Comparison of ENCODE assay signal across 1 cellular context in the genomic region with DNA sequence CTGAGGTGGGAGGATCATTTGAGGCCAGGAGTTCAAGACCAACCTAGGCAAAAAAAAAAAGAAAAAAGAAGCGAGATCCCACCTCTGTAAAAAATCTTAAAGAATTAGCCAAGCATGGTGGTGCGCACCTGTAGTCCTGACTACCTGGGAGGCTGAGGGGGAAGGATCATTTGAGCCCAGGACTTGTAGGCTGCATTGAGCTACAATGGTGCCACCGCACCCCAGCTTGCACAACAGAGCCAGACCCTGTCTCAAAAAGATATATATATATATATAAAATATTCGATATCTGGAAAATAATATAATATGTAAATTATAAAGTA.
TF ChIP-seq lines count a peak whose summit lies in the region.

No MANE protein-coding gene starts in this region.

TF ChIP-seq in GM23338, 12 proteins besides CTCF, POLR2A, EP300 and RAD21:
- TF ChIP-seq, protein P1, sequence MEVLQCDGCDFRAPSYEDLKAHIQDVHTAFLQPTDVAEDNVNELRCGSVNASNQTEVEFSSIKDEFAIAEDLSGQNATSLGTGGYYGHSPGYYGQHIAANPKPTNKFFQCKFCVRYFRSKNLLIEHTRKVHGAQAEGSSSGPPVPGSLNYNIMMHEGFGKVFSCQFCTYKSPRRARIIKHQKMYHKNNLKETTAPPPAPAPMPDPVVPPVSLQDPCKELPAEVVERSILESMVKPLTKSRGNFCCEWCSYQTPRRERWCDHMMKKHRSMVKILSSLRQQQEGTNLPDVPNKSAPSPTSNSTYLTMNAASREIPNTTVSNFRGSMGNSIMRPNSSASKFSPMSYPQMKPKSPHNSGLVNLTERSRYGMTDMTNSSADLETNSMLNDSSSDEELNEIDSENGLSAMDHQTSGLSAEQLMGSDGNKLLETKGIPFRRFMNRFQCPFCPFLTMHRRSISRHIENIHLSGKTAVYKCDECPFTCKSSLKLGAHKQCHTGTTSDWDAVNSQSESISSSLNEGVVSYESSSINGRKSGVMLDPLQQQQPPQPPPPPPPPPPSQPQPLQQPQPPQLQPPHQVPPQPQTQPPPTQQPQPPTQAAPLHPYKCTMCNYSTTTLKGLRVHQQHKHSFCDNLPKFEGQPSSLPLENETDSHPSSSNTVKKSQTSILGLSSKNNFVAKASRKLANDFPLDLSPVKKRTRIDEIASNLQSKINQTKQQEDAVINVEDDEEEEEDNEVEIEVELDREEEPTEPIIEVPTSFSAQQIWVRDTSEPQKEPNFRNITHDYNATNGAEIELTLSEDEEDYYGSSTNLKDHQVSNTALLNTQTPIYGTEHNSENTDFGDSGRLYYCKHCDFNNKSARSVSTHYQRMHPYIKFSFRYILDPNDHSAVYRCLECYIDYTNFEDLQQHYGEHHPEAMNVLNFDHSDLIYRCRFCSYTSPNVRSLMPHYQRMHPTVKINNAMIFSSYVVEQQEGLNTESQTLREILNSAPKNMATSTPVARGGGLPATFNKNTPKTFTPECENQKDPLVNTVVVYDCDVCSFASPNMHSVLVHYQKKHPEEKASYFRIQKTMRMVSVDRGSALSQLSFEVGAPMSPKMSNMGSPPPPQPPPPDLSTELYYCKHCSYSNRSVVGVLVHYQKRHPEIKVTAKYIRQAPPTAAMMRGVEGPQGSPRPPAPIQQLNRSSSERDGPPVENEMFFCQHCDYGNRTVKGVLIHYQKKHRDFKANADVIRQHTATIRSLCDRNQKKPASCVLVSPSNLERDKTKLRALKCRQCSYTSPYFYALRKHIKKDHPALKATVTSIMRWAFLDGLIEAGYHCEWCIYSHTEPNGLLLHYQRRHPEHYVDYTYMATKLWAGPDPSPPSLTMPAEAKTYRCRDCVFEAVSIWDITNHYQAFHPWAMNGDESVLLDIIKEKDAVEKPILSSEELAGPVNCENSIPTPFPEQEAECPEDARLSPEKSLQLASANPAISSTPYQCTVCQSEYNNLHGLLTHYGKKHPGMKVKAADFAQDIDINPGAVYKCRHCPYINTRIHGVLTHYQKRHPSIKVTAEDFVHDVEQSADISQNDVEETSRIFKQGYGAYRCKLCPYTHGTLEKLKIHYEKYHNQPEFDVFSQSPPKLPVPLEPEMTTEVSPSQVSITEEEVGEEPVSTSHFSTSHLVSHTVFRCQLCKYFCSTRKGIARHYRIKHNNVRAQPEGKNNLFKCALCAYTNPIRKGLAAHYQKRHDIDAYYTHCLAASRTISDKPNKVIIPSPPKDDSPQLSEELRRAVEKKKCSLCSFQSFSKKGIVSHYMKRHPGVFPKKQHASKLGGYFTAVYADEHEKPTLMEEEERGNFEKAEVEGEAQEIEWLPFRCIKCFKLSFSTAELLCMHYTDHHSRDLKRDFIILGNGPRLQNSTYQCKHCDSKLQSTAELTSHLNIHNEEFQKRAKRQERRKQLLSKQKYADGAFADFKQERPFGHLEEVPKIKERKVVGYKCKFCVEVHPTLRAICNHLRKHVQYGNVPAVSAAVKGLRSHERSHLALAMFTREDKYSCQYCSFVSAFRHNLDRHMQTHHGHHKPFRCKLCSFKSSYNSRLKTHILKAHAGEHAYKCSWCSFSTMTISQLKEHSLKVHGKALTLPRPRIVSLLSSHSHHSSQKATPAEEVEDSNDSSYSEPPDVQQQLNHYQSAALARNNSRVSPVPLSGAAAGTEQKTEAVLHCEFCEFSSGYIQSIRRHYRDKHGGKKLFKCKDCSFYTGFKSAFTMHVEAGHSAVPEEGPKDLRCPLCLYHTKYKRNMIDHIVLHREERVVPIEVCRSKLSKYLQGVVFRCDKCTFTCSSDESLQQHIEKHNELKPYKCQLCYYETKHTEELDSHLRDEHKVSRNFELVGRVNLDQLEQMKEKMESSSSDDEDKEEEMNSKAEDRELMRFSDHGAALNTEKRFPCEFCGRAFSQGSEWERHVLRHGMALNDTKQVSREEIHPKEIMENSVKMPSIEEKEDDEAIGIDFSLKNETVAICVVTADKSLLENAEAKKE (CRISPR knock-in tag; IDR thresholded peaks at IDR 0.05) = no peak
- TF ChIP-seq REST (IDR thresholded peaks at IDR 0.05; ENCODE audit: unreplicated experiment) (no peak), ETS1 (IDR thresholded peaks at IDR 0.05) (no peak), POLR2AphosphoS5 (IDR thresholded peaks at IDR 0.05; ENCODE audit: low read depth) (no peak), STAT1 (IDR thresholded peaks at IDR 0.05; ENCODE audit: unreplicated experiment) (no peak), ZNF114 (CRISPR knock-in tag; IDR thresholded peaks at IDR 0.05) (no peak), JUNB (IDR thresholded peaks at IDR 0.05; ENCODE audit: unreplicated experiment) (no peak), NANOG (IDR thresholded peaks at IDR 0.05; ENCODE audit: borderline replicate concordance) (no peak), EZH2phosphoT487 (IDR thresholded peaks at IDR 0.05; ENCODE audit: unreplicated experiment) (no peak), EZH2 (IDR thresholded peaks at IDR 0.05; ENCODE audit: low read depth, unreplicated experiment) (no peak), ZNF331 (CRISPR knock-in tag; IDR thresholded peaks at IDR 0.05; ENCODE audit: low read depth) (no peak), CREB1 (CRISPR knock-in tag; IDR thresholded peaks at IDR 0.05; ENCODE audit: low read depth) (no peak)
